In the genomic region with DNA sequence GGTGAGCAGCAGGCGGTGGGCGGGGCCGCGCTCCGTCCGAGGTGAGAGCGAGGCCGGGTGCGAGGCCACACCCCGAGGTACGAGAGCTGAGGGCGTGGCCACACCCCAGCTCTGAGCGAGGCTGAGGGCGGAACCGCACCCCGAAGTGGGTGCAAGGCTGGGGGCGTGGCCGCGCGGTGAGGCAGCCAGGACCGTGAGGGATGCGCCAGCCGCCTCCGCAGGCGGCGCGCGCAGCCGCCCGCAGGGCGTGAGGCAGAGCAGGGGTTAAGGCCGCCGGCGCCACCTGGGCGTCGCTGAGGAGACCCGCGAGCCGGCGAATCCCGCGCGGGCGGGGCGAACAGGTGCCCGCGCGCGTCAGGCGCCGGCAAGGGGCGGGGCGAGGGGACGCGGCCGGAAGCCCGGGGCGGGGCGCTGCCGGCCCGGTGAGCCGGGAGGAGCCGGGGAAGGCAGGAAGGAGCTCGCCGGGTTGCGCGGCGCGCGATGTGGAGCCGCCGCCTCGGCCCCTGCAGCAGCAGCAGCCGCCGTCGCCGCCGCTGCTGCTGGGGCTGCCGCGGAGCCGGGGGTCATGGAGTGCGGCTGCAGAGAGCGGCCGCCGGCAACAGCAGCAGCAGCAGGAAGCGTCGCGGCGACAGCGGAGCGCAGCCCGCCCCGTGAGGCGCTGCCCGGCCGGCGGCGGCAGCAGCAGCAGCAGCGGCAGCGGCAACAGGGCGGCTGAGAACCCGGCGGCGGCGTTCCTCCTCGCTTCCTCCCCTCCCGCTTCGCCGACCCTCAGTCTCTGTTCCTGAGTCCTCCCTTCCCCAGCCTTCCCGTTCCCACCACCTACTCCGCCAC, we compare ENCODE assay signal across 8 cellular contexts. TPM values are rescaled to one million over a fixed set of nuclear protein-coding genes. Genes with fewer than 3 reads are reported as not detected.
DNase-seq lines count a peak whose midpoint lies in the region; ATAC-seq and TF ChIP-seq lines count a peak whose summit lies in the region.

A gene with protein sequence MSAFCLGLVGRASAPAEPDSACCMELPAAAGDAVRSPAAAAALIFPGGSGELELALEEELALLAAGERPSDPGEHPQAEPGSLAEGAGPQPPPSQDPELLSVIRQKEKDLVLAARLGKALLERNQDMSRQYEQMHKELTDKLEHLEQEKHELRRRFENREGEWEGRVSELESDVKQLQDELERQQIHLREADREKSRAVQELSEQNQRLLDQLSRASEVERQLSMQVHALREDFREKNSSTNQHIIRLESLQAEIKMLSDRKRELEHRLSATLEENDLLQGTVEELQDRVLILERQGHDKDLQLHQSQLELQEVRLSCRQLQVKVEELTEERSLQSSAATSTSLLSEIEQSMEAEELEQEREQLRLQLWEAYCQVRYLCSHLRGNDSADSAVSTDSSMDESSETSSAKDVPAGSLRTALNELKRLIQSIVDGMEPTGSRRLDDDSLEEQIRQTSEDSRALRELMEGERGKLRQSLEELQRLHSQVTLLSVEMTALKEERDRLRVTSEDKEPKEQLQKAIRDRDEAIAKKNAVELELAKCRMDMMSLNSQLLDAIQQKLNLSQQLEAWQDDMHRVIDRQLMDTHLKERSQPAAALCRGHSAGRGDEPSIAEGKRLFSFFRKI (plus strand): TSS at position 449 of the 831 bp plus-strand sequence. CDS start 633 bp downstream, outside the sequence.

- H3K27me3 ChIP-seq in HCT116 (ENCODE audit: insufficient read depth, low read length) (no peaks in the 10 kb centered on the region), MM.1S (replicated peaks; ENCODE audit: insufficient read depth, low read length) (no peaks in the 10 kb centered on the region), thoracic aorta (replicated peaks; ENCODE audit: insufficient read depth) (no peaks in the 10 kb centered on the region)

- H3K9ac ChIP-seq in HCT116 (ENCODE audit: low read length): peak within 1 kb of the TSS; percentile 48
- H3K9ac ChIP-seq in MM.1S (ENCODE audit: low read length): no peak within 1 kb of the TSS

- peak within 1 kb of the TSS; percentile 90 for H3K4me2 ChIP-seq in HCT116 (ENCODE audit: low read length)
- peak within 1 kb of the TSS; percentile 74 for H3K4me2 ChIP-seq in MM.1S (ENCODE audit: low read depth, low read length)

- CTCF ChIA-PET in HCT116 (lab: Charles Lee): interaction anchor here (0.7 to 1.3 kb wide), 4 partner anchors 11 to 98 kb away, joined by 3 to 5 read pairs (median 4); no protein-coding TSS in a partner anchor

- H3K4me3 ChIP-seq in HCT116 (replicated peaks in 1 of 2; ENCODE audit: low read depth in 1 of 2, low read length in 2 of 2): peak within 1 kb of the TSS; percentile 44 to 61
- peak within 1 kb of the TSS; percentile 61 for H3K4me3 ChIP-seq in MM.1S (ENCODE audit: low read length)
- peak within 1 kb of the TSS; percentile 67 for H3K4me3 ChIP-seq in thoracic aorta

- H3K9me2 ChIP-seq in HCT116 (ENCODE audit: insufficient read depth) (no peaks in the 10 kb centered on the region), MM.1S (replicated peaks; ENCODE audit: insufficient read depth, low read length) (no peaks in the 10 kb centered on the region)

- no peaks in the 10 kb centered on the region for H3K36me3 ChIP-seq in HCT116 (ENCODE audit: control insufficient read depth in 1 of 2, insufficient read depth in 2 of 2, low read length in 2 of 2)
- no peaks in the 10 kb centered on the region for H3K36me3 ChIP-seq in MM.1S (replicated peaks; ENCODE audit: insufficient read depth, low read length)
- no peaks in the 10 kb centered on the region for H3K36me3 ChIP-seq in thoracic aorta

- no peaks in the 10 kb centered on the region for H3K79me2 ChIP-seq in HCT116 (ENCODE audit: insufficient read depth, low read length)
- no peaks in the 10 kb centered on the region for H3K79me2 ChIP-seq in MM.1S (ENCODE audit: low read length)

- H2AFZ ChIP-seq in HCT116 (ENCODE audit: low read depth, low read length, poor library complexity, severe bottlenecking) (peak within 1 kb of the TSS; percentile 24), MM.1S (ENCODE audit: low read length) (peak within 1 kb of the TSS; percentile 69; the same call in 1 of the 2 replicates)

- H3F3A ChIP-seq in MM.1S (ENCODE audit: insufficient read depth, low read length): no peaks in the 10 kb centered on the region

- 0 out of 2 replicates have a peak, but pooled peaks have one; percentile 1 for TF ChIP-seq RAD21 in HCT116 (IDR thresholded peaks at IDR 0.05; ENCODE audit: low read depth)

- peaks cover 10 to 21% of the 10 kb centered on the region in 2 experiments for H3K4me1 ChIP-seq in HCT116 (ENCODE audit: control insufficient read depth in 1 of 2, insufficient read depth in 2 of 2, low read length in 2 of 2)
- H3K4me1 ChIP-seq in MM.1S (ENCODE audit: low read length): peaks cover 7% of the 10 kb centered on the region; the same call in 1 of the 2 replicates
- peaks cover 8 to 13% of the 10 kb centered on the region in 2 donors for H3K4me1 ChIP-seq in thoracic aorta (ENCODE audit: control insufficient read depth in 1 of 2, low read depth in 2 of 2)

- intact Hi-C loops in HCT116 (cut with micrococcal nuclease): loop anchor here (2.0 kb wide), 1 partner anchor 98 kb away; no protein-coding TSS in a partner anchor

- peak; percentile 76 for DNase-seq in GM03348 (ENCODE audit: low spot score)
- DNase-seq in HCT116 (ENCODE audit: low read depth, low spot score): peak; percentile 93
- DNase-seq in MM.1S: peak; percentile 92
- DNase-seq in SIG-M5 treated with dmso at 0.1 percent for 504 hours (lab: John Stamatoyannopoulos, UW; ENCODE audit: unreplicated experiment): peak; percentile 95
- peak; percentile 96 for DNase-seq in activated gamma-delta T cell treated with Interleukin-2 at 50 U/mL for 16 hours
- peak; percentile 96 for DNase-seq in germinal center (ENCODE audit: low spot score)
- DNase-seq in omental fat pad (ENCODE audit: low spot score): no peak
- no peak for DNase-seq in thoracic aorta (ENCODE audit: low spot score)

- peak; percentile 91 for ATAC-seq in HCT116
- peak; percentile 94 for ATAC-seq in omental fat pad (ENCODE audit: low FRiP score)
- ATAC-seq in thoracic aorta (ENCODE audit: insufficient number of reproducible peaks, low FRiP score, low read depth): no peak

- POLR2A ChIA-PET in HCT116 (lab: Charles Lee): interaction anchor here (0.6 to 1.2 kb wide), 5 partner anchors 14 to 212 kb away, joined by 3 to 4 read pairs (median 3); a partner anchor contains a TSS

- H4K20me1 ChIP-seq in HCT116 (ENCODE audit: insufficient read depth) (no peaks in the 10 kb centered on the region), MM.1S (ENCODE audit: insufficient read depth, low read length) (no peaks in the 10 kb centered on the region)

- H3K27ac ChIP-seq in HCT116 (ENCODE audit: low read depth, low read length) (peak within 1 kb of the TSS; percentile 61), MM.1S (ENCODE audit: low read length) (peak within 1 kb of the TSS; percentile 37; the same call in 1 of the 2 replicates), thoracic aorta (no peak within 1 kb of the TSS)

- no peak for TF ChIP-seq CTCF in HCT116 (IDR thresholded peaks at IDR 0.05 in 2 of 3, conservative IDR thresholded peaks at IDR 0.05 in 1 of 3; ENCODE audit: borderline replicate concordance in 1 of 3, insufficient read depth in 1 of 3, low read depth in 2 of 3, low read length in 2 of 3)
- no peak for TF ChIP-seq CTCF in MM.1S (IDR thresholded peaks at IDR 0.05; ENCODE audit: low read length)
- TF ChIP-seq CTCF in omental fat pad (IDR thresholded peaks at IDR 0.05): no peak
- TF ChIP-seq CTCF in thoracic aorta (IDR thresholded peaks at IDR 0.05): no peak

- H3K9me3 ChIP-seq in HCT116 (ENCODE audit: control insufficient read depth in 1 of 2, insufficient read depth in 1 of 2, low read depth in 1 of 2, low read length in 2 of 2) (no peaks in the 10 kb centered on the region), MM.1S (replicated peaks; ENCODE audit: insufficient read depth, low read length) (no peaks in the 10 kb centered on the region), thoracic aorta (no peaks in the 10 kb centered on the region)

- RAD21 ChIA-PET in HCT116 (lab: Charles Lee; ENCODE audit: low non-redundant PET in 1 of 2, low total read pairs in 2 of 2, uncharacterized antibody in 2 of 2, unreplicated experiment in 2 of 2): interaction anchor here in 1 of 2 experiments (0.9 kb wide), 1 partner anchor 15 kb away, joined by 3 read pairs; no protein-coding TSS in a partner anchor

- BruUV-seq in HCT116 (replicated peaks; lab: Mats Ljungman, UMichigan): no TSS peak

- TF ChIP-seq POLR2A in HCT116 (IDR thresholded peaks at IDR 0.05; ENCODE audit: borderline replicate concordance, extremely low read depth, insufficient read depth, insufficient read length): no peak

TF ChIP-seq in HCT116, 20 proteins besides CTCF, POLR2A, EP300 and RAD21:
- no peak for TF ChIP-seq EZH2 (IDR thresholded peaks at IDR 0.05)
- TF ChIP-seq POLR2AphosphoS5 (IDR thresholded peaks at IDR 0.05; ENCODE audit: low read depth, low read length): peak; percentile 45
- peak; percentile 95 for TF ChIP-seq EGR1 (IDR thresholded peaks at IDR 0.05; ENCODE audit: low read depth)
- no peak for TF ChIP-seq CBX3 (IDR thresholded peaks at IDR 0.05; ENCODE audit: low read depth)
- TF ChIP-seq SP1 (IDR thresholded peaks at IDR 0.05; ENCODE audit: low read depth): peak; percentile 52; the same call in 1 of the 2 replicates
- TF ChIP-seq, protein P1, sequence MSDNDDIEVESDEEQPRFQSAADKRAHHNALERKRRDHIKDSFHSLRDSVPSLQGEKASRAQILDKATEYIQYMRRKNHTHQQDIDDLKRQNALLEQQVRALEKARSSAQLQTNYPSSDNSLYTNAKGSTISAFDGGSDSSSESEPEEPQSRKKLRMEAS (IDR thresholded peaks at IDR 0.05): peak; percentile 61
- no peak for TF ChIP-seq YY1 (IDR thresholded peaks at IDR 0.05; ENCODE audit: extremely low read depth, insufficient replicate concordance, low read depth, low read length)
- TF ChIP-seq, protein P2, sequence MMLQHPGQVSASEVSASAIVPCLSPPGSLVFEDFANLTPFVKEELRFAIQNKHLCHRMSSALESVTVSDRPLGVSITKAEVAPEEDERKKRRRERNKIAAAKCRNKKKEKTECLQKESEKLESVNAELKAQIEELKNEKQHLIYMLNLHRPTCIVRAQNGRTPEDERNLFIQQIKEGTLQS (IDR thresholded peaks at IDR 0.05): no peak

RNA-seq across cellular contexts. Expression of the gene that starts here (rescaled TPM):
- 18.2 TPM for total RNA-seq in HCT116 (2021; ENCODE audit: unreplicated experiment)
- polyA plus RNA-seq in HCT116 (2012): 7.0 and 7.2 TPM in 2 replicates
- total RNA-seq in omental fat pad: 100 to 1,000 TPM in 1 of 4 donors, 10 to 100 TPM in 2, not detected in 1; 58.6 to 219 (median 61.6) TPM
- total RNA-seq in thoracic aorta: 1 to 10 TPM in 1 of 2 donors, under 1 TPM in 1; 0.68 to 4.4 TPM

Comparison
In these comparisons a context has a peak if more than half of its experiments do, and no peak if none do; other contexts are left out.
1. DNase-seq: peak in GM03348 (single experiment), HCT116 (single experiment), MM.1S (single experiment), SIG-M5 treated with dmso at 0.1 percent for 504 hours (single experiment), activated gamma-delta T cell treated with Interleukin-2 at 50 U/mL for 16 hours (single experiment) and germinal center (single experiment); none in omental fat pad (single experiment) and thoracic aorta (single experiment).
2. H3K27ac ChIP-seq: peak in HCT116 (single experiment) and MM.1S (single experiment); none in thoracic aorta (0 of 2).
3. Peak in every context shown above with its lines, with median percentiles within 50 percentile points of each other: H3K4me3 ChIP-seq.